Comparison of ENCODE assay signal across 29 cellular contexts in the genomic region with DNA sequence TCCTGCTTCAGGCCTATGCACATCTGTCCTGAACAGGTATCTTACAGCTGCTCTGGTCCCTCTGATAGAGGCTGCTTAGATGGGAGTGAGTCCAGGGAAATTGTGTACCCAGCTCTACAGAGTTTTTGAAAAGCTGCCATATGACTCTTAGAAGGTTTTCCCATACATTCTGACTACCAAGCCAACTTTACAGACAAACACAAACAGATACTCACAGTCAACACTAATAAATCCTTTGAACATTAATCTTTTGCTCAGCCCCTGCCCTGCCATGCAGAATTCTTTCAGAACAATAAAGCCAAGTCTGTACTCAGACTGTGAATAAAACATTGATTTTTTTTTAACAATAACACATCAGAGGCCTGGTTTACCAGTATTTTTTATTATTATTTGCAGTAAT.
"Had no signal": no experiment of that assay in that cellular context is flagged by ENCODE, and none has a peak within 500 bp of the region (broad histone marks: within the 10 kb centered on the region; RNA-seq: fewer than 3 reads in every experiment).

No MANE protein-coding gene starts in this region.

- H3K27me3 Mint-ChIP-seq: activated CD4-positive, alpha-beta memory T cell treated with anti-CD3 and anti-CD28 coated beads, Interleukin-2, amount 10 ng/mL, durations not matched to agents 7 days and 5 days; activated CD4-positive, alpha-beta T cell treated with anti-CD3 and anti-CD28 coated beads, Interleukin-2, amount 10 ng/mL, durations not matched to agents 7 days and 5 days; activated naive CD4-positive, alpha-beta T cell treated with anti-CD3 and anti-CD28 coated beads, Interleukin-2, amount 10 ng/mL, durations not matched to agents 7 days and 5 days; brain had no signal

- H3K9me3 Mint-ChIP-seq: activated CD4-positive, alpha-beta memory T cell treated with anti-CD3 and anti-CD28 coated beads, Interleukin-2, amount 10 ng/mL, durations not matched to agents 7 days and 5 days; activated CD4-positive, alpha-beta T cell treated with anti-CD3 and anti-CD28 coated beads, Interleukin-2, amount 10 ng/mL, durations not matched to agents 7 days and 5 days; activated naive CD4-positive, alpha-beta T cell treated with anti-CD3 and anti-CD28 coated beads, Interleukin-2, amount 10 ng/mL, durations not matched to agents 7 days and 5 days; activated naive CD8-positive, alpha-beta T cell treated with anti-CD3 and anti-CD28 coated beads, Interleukin-2, amount 10 ng/mL, durations not matched to agents 7 days and 5 days; activated T-cell treated with anti-CD3 and anti-CD28 coated beads, Interleukin-2, amount 50 U/mL, for 24 hours; activated T-cell treated with anti-CD3 and anti-CD28 coated beads, Interleukin-2, amount 50 U/mL, for 72 hours; WTC11 had no signal

- H3K27ac Mint-ChIP-seq: activated CD4-positive, alpha-beta memory T cell treated with anti-CD3 and anti-CD28 coated beads, Interleukin-2, amount 10 ng/mL, durations not matched to agents 7 days and 5 days; activated CD4-positive, alpha-beta T cell treated with anti-CD3 and anti-CD28 coated beads, Interleukin-2, amount 10 ng/mL, durations not matched to agents 7 days and 5 days; activated naive CD4-positive, alpha-beta T cell treated with anti-CD3 and anti-CD28 coated beads, Interleukin-2, amount 10 ng/mL, durations not matched to agents 7 days and 5 days; activated naive CD4-positive, alpha-beta T cell treated with anti-CD3 and anti-CD28 coated beads, Interleukin-2, amount 50 U/mL, for 72 hours; activated naive CD8-positive, alpha-beta T cell treated with anti-CD3 and anti-CD28 coated beads, Interleukin-2, amount 10 ng/mL, durations not matched to agents 7 days and 5 days; activated T-cell treated with anti-CD3 and anti-CD28 coated beads, Interleukin-2, amount 50 U/mL, for 24 hours; activated T-cell treated with anti-CD3 and anti-CD28 coated beads, Interleukin-2, amount 50 U/mL, for 72 hours had no signal

- H3K36me3 Mint-ChIP-seq: activated naive CD4-positive, alpha-beta T cell treated with anti-CD3 and anti-CD28 coated beads, Interleukin-2, amount 10 ng/mL, durations not matched to agents 7 days and 5 days; activated naive CD8-positive, alpha-beta T cell treated with anti-CD3 and anti-CD28 coated beads, Interleukin-2, amount 10 ng/mL, durations not matched to agents 7 days and 5 days; brain; WTC11 had no signal

- H3K4me3 Mint-ChIP-seq: activated CD4-positive, alpha-beta memory T cell treated with anti-CD3 and anti-CD28 coated beads, Interleukin-2, amount 10 ng/mL, durations not matched to agents 7 days and 5 days; activated CD4-positive, alpha-beta T cell treated with anti-CD3 and anti-CD28 coated beads, Interleukin-2, amount 10 ng/mL, durations not matched to agents 7 days and 5 days; activated naive CD4-positive, alpha-beta T cell treated with anti-CD3 and anti-CD28 coated beads, Interleukin-2, amount 10 ng/mL, durations not matched to agents 7 days and 5 days; activated naive CD8-positive, alpha-beta T cell treated with anti-CD3 and anti-CD28 coated beads, Interleukin-2, amount 10 ng/mL, durations not matched to agents 7 days and 5 days; activated T-cell treated with anti-CD3 and anti-CD28 coated beads, Interleukin-2, amount 50 U/mL, for 24 hours; activated T-cell treated with anti-CD3 and anti-CD28 coated beads, Interleukin-2, amount 50 U/mL, for 72 hours; brain; WTC11 had no signal

- H3K4me1 Mint-ChIP-seq: activated CD4-positive, alpha-beta memory T cell treated with anti-CD3 and anti-CD28 coated beads, Interleukin-2, amount 10 ng/mL, durations not matched to agents 7 days and 5 days; activated CD4-positive, alpha-beta T cell treated with anti-CD3 and anti-CD28 coated beads, Interleukin-2, amount 10 ng/mL, durations not matched to agents 7 days and 5 days; activated naive CD4-positive, alpha-beta T cell treated with anti-CD3 and anti-CD28 coated beads, Interleukin-2, amount 10 ng/mL, durations not matched to agents 7 days and 5 days; activated naive CD8-positive, alpha-beta T cell treated with anti-CD3 and anti-CD28 coated beads, Interleukin-2, amount 10 ng/mL, durations not matched to agents 7 days and 5 days had no signal

- DNase-seq: activated CD4-positive, alpha-beta memory T cell treated with anti-CD3 and anti-CD28 coated beads, Interleukin-2, amount 10 ng/mL, durations not matched to agents 7 days and 5 days; activated CD4-positive, alpha-beta T cell treated with anti-CD3 and anti-CD28 coated beads for 1 hour; activated CD4-positive, alpha-beta T cell treated with anti-CD3 and anti-CD28 coated beads for 4 hours; activated CD4-positive, alpha-beta T cell treated with anti-CD3 and anti-CD28 coated beads, Interleukin-2, amount 10 ng/mL, durations not matched to agents 7 days and 5 days; activated CD4-positive, alpha-beta T cell treated with anti-CD3 and anti-CD28 coated beads, Interleukin-2, amount 50 U/mL, for 4 hours; activated CD8-positive, alpha-beta memory T cell treated with anti-CD3 and anti-CD28 coated beads, Interleukin-2, amount 50 U/mL, for 48 hours; activated gamma-delta T cell; activated naive CD4-positive, alpha-beta T cell; activated naive CD4-positive, alpha-beta T cell treated with anti-CD3 and anti-CD28 coated beads, Interleukin-2, amount 10 ng/mL, durations not matched to agents 7 days and 5 days; activated naive CD8-positive, alpha-beta T cell treated with anti-CD3 and anti-CD28 coated beads, Interleukin-2, amount 10 ng/mL, durations not matched to agents 7 days and 5 days; activated T-cell treated with anti-CD3 and anti-CD28 coated beads for 4 hours; activated T-cell treated with anti-CD3 and anti-CD28 coated beads, Interleukin-2, amount 50 U/mL, for 24 hours; activated T-cell treated with anti-CD3 and anti-CD28 coated beads, Interleukin-2, amount 50 U/mL, for 72 hours; central memory CD4-positive, alpha-beta T cell; cerebellar nuclear complex; colonic mucosa; effector CD8-positive, alpha-beta T cell; erythroblast; foreskin keratinocyte; gastrocnemius medialis; glutamatergic neuron; T-helper 2 cell had no signal

- H3K4me3 ChIP-seq: ascending aorta, breast epithelium, cardiac muscle cell, colonic mucosa, esophagus muscularis mucosa, gastrocnemius medialis had no signal
